In genomic region chr6:41278699-41279405, GRCh38 we compare ENCODE assay signal across 8 cellular contexts. TPM values are rescaled to one million over a fixed set of nuclear protein-coding genes. Genes with fewer than 3 reads are reported as not detected.
DNase-seq lines count a peak whose midpoint lies in the region; ATAC-seq and TF ChIP-seq lines count a peak whose summit lies in the region.

No MANE protein-coding gene starts in this region.

- ATAC-seq in HG02759 (IDR thresholded peaks at IDR 0.05; ENCODE audit: unreplicated experiment) = no peak

- H3K4me2 ChIP-seq in Karpas-422 (ENCODE audit: low read depth, low read length, poor library complexity, severe bottlenecking) (no peak overlapping the region), smooth muscle cell (no peak overlapping the region)

- H2AFZ ChIP-seq in Karpas-422 (ENCODE audit: low read length) (no peak overlapping the region), smooth muscle cell (ENCODE audit: low read depth) (no peak overlapping the region)

- H3F3A ChIP-seq in smooth muscle cell (ENCODE audit: low read depth) = no peaks in the 10 kb centered on the region

- no peak overlapping the region for H3K9ac ChIP-seq in Karpas-422 (ENCODE audit: low read length)
- no peak overlapping the region for H3K9ac ChIP-seq in smooth muscle cell (ENCODE audit: low read depth)

- H3K79me2 ChIP-seq in Karpas-422 (ENCODE audit: low read length) = no peaks in the 10 kb centered on the region
- H3K79me2 ChIP-seq in smooth muscle cell (ENCODE audit: low read depth) = no peaks in the 10 kb centered on the region

- no peaks in the 10 kb centered on the region for H3K9me3 ChIP-seq in Karpas-422 (ENCODE audit: low read length)
- no peaks in the 10 kb centered on the region for H3K9me3 ChIP-seq in cardiac muscle cell (ENCODE audit: low read depth)
- no peaks in the 10 kb centered on the region for H3K9me3 ChIP-seq in smooth muscle cell (replicated peaks; ENCODE audit: low read depth)

- H3K27me3 ChIP-seq in Karpas-422 (ENCODE audit: low read length) (no peaks in the 10 kb centered on the region), cardiac muscle cell (no peaks in the 10 kb centered on the region), smooth muscle cell (ENCODE audit: low read depth) (no peaks in the 10 kb centered on the region)

- no peaks in the 10 kb centered on the region for H3K9me2 ChIP-seq in Karpas-422 (replicated peaks; ENCODE audit: insufficient read depth, low read length)

- H3K4me3 ChIP-seq in Karpas-422 (ENCODE audit: low read length) = no peak overlapping the region
- no peak overlapping the region for H3K4me3 ChIP-seq in cardiac muscle cell
- no peak overlapping the region for H3K4me3 ChIP-seq in smooth muscle cell
- H3K4me3 ChIP-seq in coronary artery = no peak overlapping the region

- H3K4me1 ChIP-seq in Karpas-422 (ENCODE audit: low read length) = no peaks in the 10 kb centered on the region
- H3K4me1 ChIP-seq in cardiac muscle cell (ENCODE audit: low read depth) = no peaks in the 10 kb centered on the region
- H3K4me1 ChIP-seq in smooth muscle cell (ENCODE audit: low read depth) = no peaks in the 10 kb centered on the region

- WGBS in smooth muscle cell (ENCODE audit: low lambda C conversion rate) = 21% methylated on average over 10 of the region's 10 CpGs

- no peaks in the 10 kb centered on the region for H4K20me1 ChIP-seq in Karpas-422 (ENCODE audit: insufficient read depth, low read depth, low read length)
- no peaks in the 10 kb centered on the region for H4K20me1 ChIP-seq in smooth muscle cell (ENCODE audit: low read depth)

- H3K36me3 ChIP-seq in Karpas-422 (ENCODE audit: insufficient read depth, low read length) = no peaks in the 10 kb centered on the region
- no peaks in the 10 kb centered on the region for H3K36me3 ChIP-seq in cardiac muscle cell
- H3K36me3 ChIP-seq in smooth muscle cell (ENCODE audit: low read depth) = no peaks in the 10 kb centered on the region

- TF ChIP-seq CTCF in cardiac muscle cell (IDR thresholded peaks at IDR 0.05; ENCODE audit: low read depth, low read length) = peak; percentile 60
- peak; percentile 58 for TF ChIP-seq CTCF in smooth muscle cell (IDR thresholded peaks at IDR 0.05; ENCODE audit: borderline replicate concordance, insufficient read depth, poor library complexity, severe bottlenecking)
- TF ChIP-seq CTCF in coronary artery (IDR thresholded peaks at IDR 0.05) = no peak

- DNase-seq in DMS 273 treated with DMSO at 0.1 percent for 48 hours (lab: John Stamatoyannopoulos, UW) (peak; percentile 32), Karpas-422 (peak; percentile 85), RKO (ENCODE audit: low spot score) (peak; percentile 68), cardiac muscle cell (ENCODE audit: low read depth in 1 of 2, low spot score in 1 of 2) (peak; percentile 85 to 87), smooth muscle cell (lab: John Stamatoyannopoulos, UW; ENCODE audit: unreplicated experiment) (no peak), coronary artery (ENCODE audit: low spot score) (no peak)
- peak; percentile 76 to 78 for DNase-seq in activated T-cell treated with anti-CD3 and anti-CD28 coated beads, Interleukin-2, amount 50 U/mL, for 48 hours

- no peak overlapping the region for H3K27ac ChIP-seq in Karpas-422 (ENCODE audit: low read length)
- H3K27ac ChIP-seq in cardiac muscle cell = no peak overlapping the region
- no peak overlapping the region for H3K27ac ChIP-seq in smooth muscle cell (ENCODE audit: low read depth)
- H3K27ac ChIP-seq in coronary artery = no peak overlapping the region

RNA-seq across cellular contexts. Expression of gene TREM1, which starts 7.6 kb away (rescaled TPM):
- not detected in 2 replicates for total RNA-seq in Karpas-422 (2014; rRNA removed; shearing (Covaris generic); ENCODE audit: low replicate concordance)
- total RNA-seq in cardiac muscle cell = not detected in 2 replicates
- not detected in 2 replicates for polyA plus RNA-seq in cardiac muscle cell
- total RNA-seq in smooth muscle cell = 3.2 and 14.1 TPM in 2 replicates
- polyA plus RNA-seq in smooth muscle cell = 6.9 and 10.0 TPM in 2 replicates

RNA-seq across cellular contexts. Expression of gene TREML4, which starts 50.7 kb away (rescaled TPM):
- not detected in 2 replicates for total RNA-seq in Karpas-422 (2014; rRNA removed; shearing (Covaris generic); ENCODE audit: low replicate concordance)
- not detected in 2 replicates for total RNA-seq in cardiac muscle cell
- polyA plus RNA-seq in cardiac muscle cell = not detected in 2 replicates
- total RNA-seq in smooth muscle cell = not detected in 2 replicates
- not detected in 2 replicates for polyA plus RNA-seq in smooth muscle cell

RNA-seq across cellular contexts. Expression of gene NCR2, which starts 56.6 kb away (rescaled TPM):
- not detected in 2 replicates for total RNA-seq in Karpas-422 (2014; rRNA removed; shearing (Covaris generic); ENCODE audit: low replicate concordance)
- total RNA-seq in cardiac muscle cell (not detected in 2 replicates), smooth muscle cell (not detected in 2 replicates)
- polyA plus RNA-seq in cardiac muscle cell (not detected in 2 replicates), smooth muscle cell (not detected in 2 replicates)

Comparison
In these comparisons a context has a peak if more than half of its experiments do, and no peak if none do; other contexts are left out.
1. DNase-seq: peak in DMS 273 treated with DMSO at 0.1 percent for 48 hours (single experiment), Karpas-422 (single experiment), RKO (single experiment), activated T-cell treated with anti-CD3 and anti-CD28 coated beads, Interleukin-2, amount 50 U/mL, for 48 hours (2 of 2) and cardiac muscle cell (2 of 2); none in smooth muscle cell (single experiment) and coronary artery (single experiment).